Comparison of ENCODE assay signal across 28 cellular contexts in the genomic region with DNA sequence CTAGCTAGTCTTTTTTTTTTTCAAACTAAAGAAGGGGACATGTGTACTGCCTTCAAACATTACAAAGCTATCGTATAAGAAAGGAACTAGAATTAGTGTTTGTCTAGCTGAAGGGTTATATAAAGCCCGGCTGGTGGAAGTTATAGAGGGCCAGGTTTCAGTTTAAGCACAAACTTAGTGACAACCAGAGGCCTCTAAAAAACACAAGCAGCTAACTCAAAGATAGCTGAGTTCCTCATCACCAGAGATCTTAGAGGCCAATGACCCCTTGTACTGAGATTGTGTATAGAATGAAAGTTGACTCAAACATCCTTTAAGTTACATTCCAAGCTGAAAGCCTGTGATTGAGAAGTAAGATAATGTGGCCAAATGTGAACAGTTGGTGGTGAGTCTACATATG.
"Had no signal": no experiment of that assay in that cellular context is flagged by ENCODE, and none has a peak within 500 bp of the region (broad histone marks: within the 10 kb centered on the region; RNA-seq: fewer than 3 reads in every experiment).

No MANE protein-coding gene starts in this region.

- H3K27me3 ChIP-seq: ascending aorta, brain microvascular endothelial cell, gastrocnemius medialis, testis, uterus had no signal

- H3K4me3 ChIP-seq: ascending aorta, gastrocnemius medialis, testis, uterus had no signal

- H3K36me3 ChIP-seq: ascending aorta, brain microvascular endothelial cell, gastrocnemius medialis, uterus, WERI-Rb-1 had no signal

- H3K4me1 ChIP-seq: ascending aorta, testis, uterus had no signal

- ATAC-seq: activated CD8-positive, alpha-beta memory T cell treated with anti-CD3 and anti-CD28 coated beads, Interleukin-2, amount 10 ng/mL, durations not matched to agents 7 days and 5 days; activated CD8-positive, alpha-beta T cell treated with anti-CD3 and anti-CD28 coated beads for 36 hours; activated naive CD8-positive, alpha-beta T cell treated with anti-CD3 and anti-CD28 coated beads, Interleukin-2, amount 50 U/mL, for 24 hours; esophagus mucosa; gastrocnemius medialis; left cardiac atrium; sciatic nerve had no signal

- DNase-seq: activated CD4-positive, alpha-beta T cell treated with anti-CD3 and anti-CD28 coated beads, Interleukin-2, amount 10 ng/mL, durations not matched to agents 7 days and 5 days; activated CD4-positive, CD25-positive, alpha-beta regulatory T cell treated with anti-CD3 and anti-CD28 coated beads, Interleukin-2, amount 50 U/mL, for 72 hours; activated CD8-positive, alpha-beta memory T cell treated with anti-CD3 and anti-CD28 coated beads, Interleukin-2, amount 10 ng/mL, durations not matched to agents 7 days and 5 days; activated CD8-positive, alpha-beta T cell treated with anti-CD3 and anti-CD28 coated beads for 36 hours; activated gamma-delta T cell; activated naive CD4-positive, alpha-beta T cell treated with anti-CD3 and anti-CD28 coated beads, Interleukin-2, amount 50 U/mL, for 16 hours; activated naive CD8-positive, alpha-beta T cell treated with anti-CD3 and anti-CD28 coated beads, Interleukin-2, amount 50 U/mL, for 24 hours; activated T-cell treated with anti-CD3 and anti-CD28 coated beads for 4 hours; brain microvascular endothelial cell; caudate nucleus; effector memory CD4-positive, alpha-beta T cell; gastrocnemius medialis; head of caudate nucleus; hypothalamus; islet precursor cell; left cardiac atrium; mesendoderm; naive B cell; occipital lobe; posterior cingulate gyrus; stimulated activated CD4-positive, alpha-beta T cell treated with anti-CD3 and anti-CD28 coated beads, Interleukin-4, amount 100 ng/mL, for 1 hour; stimulated activated naive CD4-positive, alpha-beta T cell; testis; uterus; WERI-Rb-1 had no signal

- H3K9me3 ChIP-seq: ascending aorta, gastrocnemius medialis, testis, uterus had no signal
